16 cellular contexts compared by ENCODE assay signal in genomic region chr1:20373764-20374163, GRCh38.
DNase-seq lines count a peak whose midpoint lies in the region; TF ChIP-seq lines count a peak whose summit lies in the region.
"Had no signal": no experiment of that assay in that cellular context is flagged by ENCODE, and none has a peak within 500 bp of the region (broad histone marks: within the 10 kb centered on the region; RNA-seq: fewer than 3 reads in every experiment).

No MANE protein-coding gene starts in this region.

- no peaks in the 10 kb centered on the region for H3K9me3 ChIP-seq in stomach

- no peaks in the 10 kb centered on the region for H3K36me3 ChIP-seq in stomach

- no peaks in the 10 kb centered on the region for H3K4me1 ChIP-seq in stomach

- DNase-seq in NCI-H748 (lab: John Stamatoyannopoulos, UW; ENCODE audit: unreplicated experiment) (peak; percentile 4), NCI-H748 treated with DMSO at 0.1 percent for 48 hours (lab: John Stamatoyannopoulos, UW) (no peak), M059J (ENCODE audit: low read depth) (peak; percentile 89), cerebellar cortex (ENCODE audit: low spot score) (peak; percentile 31), stomach (no peak), cerebellum (ENCODE audit: low spot score) (no peak), COLO668 (lab: John Stamatoyannopoulos, UW; ENCODE audit: unreplicated experiment) (no peak)
- DNase-seq: AML-193; CD4-positive, CD25-positive, alpha-beta regulatory T cell; KBM-7; NCI-H1048; NCI-H1694; NCI-H226; NCI-H526 treated with DMSO at 0.1 percent for 48 hours had no signal

- H3K4me3 ChIP-seq in stomach, result no peak overlapping the region
- H3K4me3 ChIP-seq: GM23338, PC-9 had no signal

- no peak for TF ChIP-seq POLR2A in stomach (IDR thresholded peaks at IDR 0.05)

- no peak overlapping the region for H3K27ac ChIP-seq in stomach
- H3K27ac ChIP-seq: PC-9 had no signal

- WGBS in stomach, 5 donors, result 59 to 79% (median 69%) methylated on average over 2 of the region's 2 CpGs

- no peak for TF ChIP-seq EP300 in stomach (IDR thresholded peaks at IDR 0.05)

- H3K27me3 ChIP-seq in stomach, result peaks cover 0 to 95% (median 36%) of the 10 kb centered on the region in 3 donors

- intact Hi-C loops in stomach (cut with DNase I; ENCODE audit: low total_unique reads), result no loop called here

- TF ChIP-seq CTCF in stomach (IDR thresholded peaks at IDR 0.05), result no peak

Comparison
In these comparisons a context has a peak if more than half of its experiments do, and no peak if none do; other contexts are left out.
1. DNase-seq: peak in NCI-H748 (single experiment), M059J (single experiment) and cerebellar cortex (single experiment); none in NCI-H748 treated with DMSO at 0.1 percent for 48 hours (single experiment), stomach (single experiment), cerebellum (single experiment) and COLO668 (single experiment).